In the genomic region with DNA sequence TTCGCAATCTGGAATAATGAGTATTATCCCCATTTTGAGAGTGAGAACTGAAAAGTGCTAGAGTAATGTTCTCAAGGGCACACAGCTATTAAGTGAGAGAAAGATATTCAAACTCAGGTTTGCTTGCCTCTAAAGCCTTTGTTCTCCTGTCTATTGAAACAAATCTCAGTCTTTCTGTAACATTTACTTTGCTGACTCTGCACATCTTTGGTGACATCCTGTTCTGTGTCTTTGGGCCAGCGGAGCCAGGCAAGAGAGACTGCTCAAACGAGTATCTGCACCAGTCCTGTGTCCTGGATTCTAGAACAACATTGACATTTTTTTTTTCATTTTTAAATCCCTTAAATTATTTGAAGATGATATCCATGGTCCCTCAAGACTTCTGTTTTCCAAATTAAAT, we compare ENCODE assay signal across 29 cellular contexts.
"Had no signal": no experiment of that assay in that cellular context is flagged by ENCODE, and none has a peak within 500 bp of the region (broad histone marks: within the 10 kb centered on the region; RNA-seq: fewer than 3 reads in every experiment).

No MANE protein-coding gene starts in this region.

- ATAC-seq: naive thymus-derived CD8-positive, alpha-beta T cell; natural killer cell treated with Interleukin-12 subunit alpha and Interleukin-12 subunit beta and Interleukin-15 and Interleukin-18, amount 100 ng/mL, for 72 hours; psoas muscle; right cardiac atrium; sciatic nerve; stimulated activated memory B cell treated with anti-CD40 and anti-IgM and Interleukin-4, amounts not matched to agents 10 μg/mL and 1 μg/mL and 100 μg/mL, for 72 hours; stimulated activated naive CD8-positive, alpha-beta T cell treated with anti-CD3 and anti-CD28 coated beads, Interleukin-15, amount 100 ng/mL, for 72 hours; stimulated activated naive CD8-positive, alpha-beta T cell treated with anti-CD3 and anti-CD28 coated beads, Interleukin-15, Interleukin-2, amounts not matched to agents 100 U/mL and 50 U/mL, for 24 hours; upper lobe of right lung had no signal

- H3K4me2 ChIP-seq: smooth muscle cell had no signal

- H3K36me3 ChIP-seq: ovary, spleen, suprapubic skin, tibial artery, transverse colon, upper lobe of right lung, uterus had no signal

- H3K9me3 ChIP-seq: ovary, psoas muscle, spleen, suprapubic skin, testis, tibial artery, transverse colon, upper lobe of right lung, uterus had no signal

- H2AFZ ChIP-seq: parathyroid adenoma had no signal

- H3K4me3 ChIP-seq: ovary, psoas muscle, skin epidermis, smooth muscle cell, spleen, suprapubic skin, testis, tibial artery, transverse colon, upper lobe of right lung, uterus had no signal

- H3K27me3 ChIP-seq: ovary, spleen, suprapubic skin, testis, tibial artery, transverse colon, upper lobe of right lung, uterus had no signal

- H3K27ac ChIP-seq: ovary, parathyroid adenoma, psoas muscle, skin epidermis, spleen, suprapubic skin, testis, tibial artery, transverse colon, upper lobe of right lung, uterus had no signal

- H3K79me2 ChIP-seq: parathyroid adenoma had no signal

- DNase-seq: naive thymus-derived CD8-positive, alpha-beta T cell; nephron progenitor cell; occipital lobe; ovary; posterior cingulate gyrus; psoas muscle; right cardiac atrium; spleen; stimulated activated CD4-positive, alpha-beta T cell treated with anti-CD3 and anti-CD28 coated beads, Interleukin-12 subunit alpha, Interleukin-12 subunit beta, amount 100 ng/mL, for 4 hours; stimulated activated CD4-positive, alpha-beta T cell treated with anti-CD3 and anti-CD28 coated beads, Interleukin-1b, Interleukin-23, amount 100 ng/mL, for 48 hours; stimulated activated CD4-positive, alpha-beta T cell treated with anti-CD3 and anti-CD28 coated beads, Interleukin-4, amount 100 ng/mL, for 1 hour; stimulated activated CD4-positive, alpha-beta T cell treated with anti-CD3 and anti-CD28 coated beads, Interleukin-4, amount 100 ng/mL, for 4 hours; stimulated activated CD8-positive, alpha-beta memory T cell treated with anti-CD3 and anti-CD28 coated beads, Interleukin-4, amount 100 ng/mL, for 48 hours; stimulated activated naive CD4-positive, alpha-beta T cell; stimulated activated naive CD8-positive, alpha-beta T cell treated with anti-CD3 and anti-CD28 coated beads, Interleukin-15, amount 100 ng/mL, for 72 hours; stimulated activated naive CD8-positive, alpha-beta T cell treated with anti-CD3 and anti-CD28 coated beads, Interleukin-15, Interleukin-2, amounts not matched to agents 100 U/mL and 50 U/mL, for 24 hours; substantia nigra; testis; tibial artery; transverse colon; upper lobe of right lung; uterus had no signal

- H3K4me1 ChIP-seq: parathyroid adenoma, psoas muscle, spleen, suprapubic skin, testis, tibial artery, transverse colon, upper lobe of right lung, uterus had no signal

- H3K9ac ChIP-seq: parathyroid adenoma had no signal
